ENCODE assay signal across 10 cellular contexts in the genomic region with DNA sequence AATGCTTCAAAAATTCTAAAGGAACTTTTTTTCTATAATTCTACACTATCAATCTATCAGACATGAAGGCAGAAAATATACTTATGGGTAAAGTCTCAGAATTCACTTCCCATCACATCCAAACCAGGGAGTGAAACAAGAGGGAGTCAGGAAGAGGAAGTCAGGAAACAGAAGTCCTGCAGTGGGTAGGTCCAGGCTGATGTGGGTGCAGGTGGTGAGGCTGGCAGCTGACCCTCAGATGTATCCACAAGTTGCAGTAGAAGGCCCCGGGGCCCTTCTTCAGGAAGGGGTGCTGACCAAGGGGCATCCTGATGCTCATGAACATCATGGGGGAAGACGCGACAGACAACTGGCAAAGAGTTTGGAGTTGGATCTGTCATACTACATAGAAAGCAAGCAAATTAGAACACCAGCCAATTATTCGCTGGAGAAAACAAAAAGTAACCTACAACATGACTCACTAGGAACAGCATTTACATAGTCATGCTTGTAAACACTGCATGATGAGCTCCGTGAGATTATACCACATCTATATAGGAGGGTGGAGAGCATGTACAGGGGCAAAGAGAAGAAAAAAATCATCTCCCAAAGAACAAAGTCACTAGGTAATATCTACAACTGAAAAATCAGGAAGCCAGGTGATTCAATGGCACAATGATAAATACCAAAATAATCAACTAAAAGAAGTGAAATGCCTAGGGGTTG. TPM values are rescaled to one million over a fixed set of nuclear protein-coding genes. Genes with fewer than 3 reads are reported as not detected.
DNase-seq lines count a peak whose midpoint lies in the region; ATAC-seq and TF ChIP-seq lines count a peak whose summit lies in the region.
"Had no signal": no experiment of that assay in that cellular context is flagged by ENCODE, and none has a peak within 500 bp of the region (broad histone marks: within the 10 kb centered on the region; RNA-seq: fewer than 3 reads in every experiment).

No MANE protein-coding gene starts in this region.

- no peaks in the 10 kb centered on the region for H3K9me3 Mint-ChIP-seq in activated naive CD4-positive, alpha-beta T cell treated with anti-CD3 and anti-CD28 coated beads, Interleukin-2, amount 10 ng/mL, durations not matched to agents 7 days and 5 days
- no peaks in the 10 kb centered on the region for H3K9me3 Mint-ChIP-seq in activated naive CD4-positive, alpha-beta T cell treated with anti-CD3 and anti-CD28 coated beads for 36 hours
- no peaks in the 10 kb centered on the region for H3K9me3 Mint-ChIP-seq in stimulated activated naive CD8-positive, alpha-beta T cell treated with anti-CD3 and anti-CD28 coated beads, Interleukin-15, amount 100 ng/mL, for 72 hours

- H3K4me1 ChIP-seq in SJSA1 (replicated peaks) (peaks cover 33% of the 10 kb centered on the region), esophagus (ENCODE audit: control insufficient read depth in 2 of 2, insufficient read depth in 2 of 2, low read length in 1 of 2) (peaks cover 0 to 7% of the 10 kb centered on the region in 2 donors)

- peaks cover 72% of the 10 kb centered on the region for H3K4me1 Mint-ChIP-seq in activated naive CD4-positive, alpha-beta T cell treated with anti-CD3 and anti-CD28 coated beads, Interleukin-2, amount 10 ng/mL, durations not matched to agents 7 days and 5 days
- peaks cover 75% of the 10 kb centered on the region for H3K4me1 Mint-ChIP-seq in activated naive CD4-positive, alpha-beta T cell treated with anti-CD3 and anti-CD28 coated beads for 36 hours (ENCODE audit: low read depth)
- peaks cover 78% of the 10 kb centered on the region for H3K4me1 Mint-ChIP-seq in stimulated activated naive CD8-positive, alpha-beta T cell treated with anti-CD3 and anti-CD28 coated beads, Interleukin-15, amount 100 ng/mL, for 72 hours

- peaks cover 4% of the 10 kb centered on the region for H3K27me3 Mint-ChIP-seq in activated naive CD4-positive, alpha-beta T cell treated with anti-CD3 and anti-CD28 coated beads, Interleukin-2, amount 10 ng/mL, durations not matched to agents 7 days and 5 days
- no peaks in the 10 kb centered on the region for H3K27me3 Mint-ChIP-seq in activated naive CD4-positive, alpha-beta T cell treated with anti-CD3 and anti-CD28 coated beads for 36 hours (ENCODE audit: low read depth)
- H3K27me3 Mint-ChIP-seq in stimulated activated naive CD8-positive, alpha-beta T cell treated with anti-CD3 and anti-CD28 coated beads, Interleukin-15, amount 100 ng/mL, for 72 hours, result no peaks in the 10 kb centered on the region

- H3K27ac Mint-ChIP-seq in activated naive CD4-positive, alpha-beta T cell treated with anti-CD3 and anti-CD28 coated beads, Interleukin-2, amount 10 ng/mL, durations not matched to agents 7 days and 5 days, result peak overlapping the region; percentile 2
- H3K27ac Mint-ChIP-seq in activated naive CD4-positive, alpha-beta T cell treated with anti-CD3 and anti-CD28 coated beads for 36 hours, result no peak overlapping the region
- peak overlapping the region in 1 of 2 donors; percentile 22 for H3K27ac Mint-ChIP-seq in stimulated activated naive CD8-positive, alpha-beta T cell treated with anti-CD3 and anti-CD28 coated beads, Interleukin-15, amount 100 ng/mL, for 72 hours

- no peak for DNase-seq in activated naive CD4-positive, alpha-beta T cell treated with anti-CD3 and anti-CD28 coated beads, Interleukin-2, amount 10 ng/mL, durations not matched to agents 7 days and 5 days
- no peak for DNase-seq in activated naive CD4-positive, alpha-beta T cell treated with anti-CD3 and anti-CD28 coated beads for 36 hours
- DNase-seq in SJSA1 (ENCODE audit: low read depth in 1 of 2, low spot score in 2 of 2) (peak in 1 of 2 experiments; percentile 55), NCI-H128 (lab: John Stamatoyannopoulos, UW; ENCODE audit: unreplicated experiment) (no peak), NCI-H2081 (lab: John Stamatoyannopoulos, UW) (no peak), HEK293T (ENCODE audit: extremely low spot score) (no peak)
- no peak for DNase-seq in stimulated activated naive CD8-positive, alpha-beta T cell treated with anti-CD3 and anti-CD28 coated beads, Interleukin-15, amount 100 ng/mL, for 72 hours
- DNase-seq: NCI-H1417 treated with DMSO at 0.1 percent for 48 hours; NK-92 treated with Interleukin-12 subunit alpha and Interleukin-12 subunit beta, amount 100 ng/mL, for 24 hours had no signal

- POLR2A ChIA-PET in HEK293T (lab: Yijun Ruan, JAX), result no interaction called here

- CTCF ChIA-PET in activated naive CD4-positive, alpha-beta T cell treated with anti-CD3 and anti-CD28 coated beads, Interleukin-2, amount 10 ng/mL, durations not matched to agents 7 days and 5 days (lab: Charles Lee), result no interaction called here
- CTCF ChIA-PET in activated naive CD4-positive, alpha-beta T cell treated with anti-CD3 and anti-CD28 coated beads for 36 hours (lab: Charles Lee), result no interaction called here
- CTCF ChIA-PET in HEK293T (lab: Yijun Ruan, JAX), result no interaction called here

- H3K9me3 ChIP-seq in SJSA1 (replicated peaks), result no peaks in the 10 kb centered on the region
- no peaks in the 10 kb centered on the region for H3K9me3 ChIP-seq in esophagus (ENCODE audit: control insufficient read depth in 2 of 2, insufficient read depth in 1 of 2, low read depth in 1 of 2, low read length in 1 of 2)

- no peak overlapping the region for H3K4me3 Mint-ChIP-seq in activated naive CD4-positive, alpha-beta T cell treated with anti-CD3 and anti-CD28 coated beads, Interleukin-2, amount 10 ng/mL, durations not matched to agents 7 days and 5 days
- no peak overlapping the region for H3K4me3 Mint-ChIP-seq in activated naive CD4-positive, alpha-beta T cell treated with anti-CD3 and anti-CD28 coated beads for 36 hours
- H3K4me3 Mint-ChIP-seq in stimulated activated naive CD8-positive, alpha-beta T cell treated with anti-CD3 and anti-CD28 coated beads, Interleukin-15, amount 100 ng/mL, for 72 hours, result peak overlapping the region; percentile 36 to 61

- WGBS in esophagus, 2 donors, result 60 to 71% methylated on average over 5 of the region's 5 CpGs

- intact Hi-C loops in activated naive CD4-positive, alpha-beta T cell treated with anti-CD3 and anti-CD28 coated beads for 36 hours (cut with micrococcal nuclease), result loop anchor here (5.0 to 10.0 kb wide), 3 partner anchors 398 to 1155 kb away; partner anchors contain the start of gene MRPS9

- peaks cover 43% of the 10 kb centered on the region for H3K36me3 Mint-ChIP-seq in activated naive CD4-positive, alpha-beta T cell treated with anti-CD3 and anti-CD28 coated beads, Interleukin-2, amount 10 ng/mL, durations not matched to agents 7 days and 5 days
- peaks cover 5% of the 10 kb centered on the region for H3K36me3 Mint-ChIP-seq in activated naive CD4-positive, alpha-beta T cell treated with anti-CD3 and anti-CD28 coated beads for 36 hours (ENCODE audit: low read depth)

- peak overlapping the region; percentile 19; the same call in 1 of the 2 replicates for H3K27ac ChIP-seq in SJSA1
- peak overlapping the region; percentile 31 to 41 for H3K27ac ChIP-seq in esophagus (ENCODE audit: low read depth in 2 of 2, low read length in 1 of 2)

- H3K4me3 ChIP-seq in SJSA1 (no peak overlapping the region), esophagus (ENCODE audit: low read depth in 1 of 2, low read length in 2 of 2) (no peak overlapping the region)

- ATAC-seq in stimulated activated naive CD8-positive, alpha-beta T cell treated with anti-CD3 and anti-CD28 coated beads, Interleukin-15, amount 100 ng/mL, for 72 hours, result no peak

- H3K36me3 ChIP-seq in SJSA1 (peaks cover 10% of the 10 kb centered on the region), esophagus (ENCODE audit: control insufficient read depth in 2 of 2, insufficient read depth in 2 of 2, low read length in 1 of 2) (peaks cover 0 to 3% of the 10 kb centered on the region in 2 donors)

- H3K27me3 ChIP-seq in SJSA1 (replicated peaks) (no peaks in the 10 kb centered on the region), esophagus (ENCODE audit: control insufficient read depth in 1 of 2, insufficient read depth in 2 of 2, low read length in 2 of 2) (no peaks in the 10 kb centered on the region)

TF ChIP-seq in HEK293T, 16 proteins besides CTCF, POLR2A, EP300 and RAD21:
- TF ChIP-seq LEF1 (IDR thresholded peaks at IDR 0.05; ENCODE audit: borderline replicate concordance), result no peak

RNA-seq across cellular contexts. Expression of gene UXS1, which starts 4.2 kb away (rescaled TPM):
- 10 to 100 TPM; 36.2 to 41.9 TPM for total RNA-seq in activated naive CD4-positive, alpha-beta T cell treated with anti-CD3 and anti-CD28 coated beads for 36 hours
- 36.8 and 60.6 TPM in 2 replicates for total RNA-seq in SJSA1 (2014; rRNA removed; shearing (Covaris generic))
- polyA plus RNA-seq in esophagus, result 10 to 100 TPM; 12.0 to 16.5 TPM

Comparison
In these comparisons a context has a peak if more than half of its experiments do, and no peak if none do; other contexts are left out.
1. H3K4me3 Mint-ChIP-seq: peak in stimulated activated naive CD8-positive, alpha-beta T cell treated with anti-CD3 and anti-CD28 coated beads, Interleukin-15, amount 100 ng/mL, for 72 hours (2 of 2); none in activated naive CD4-positive, alpha-beta T cell treated with anti-CD3 and anti-CD28 coated beads, Interleukin-2, amount 10 ng/mL, durations not matched to agents 7 days and 5 days (single experiment) and activated naive CD4-positive, alpha-beta T cell treated with anti-CD3 and anti-CD28 coated beads for 36 hours (single experiment).